Comparison of ENCODE assay signal across 22 cellular contexts in the genomic region with DNA sequence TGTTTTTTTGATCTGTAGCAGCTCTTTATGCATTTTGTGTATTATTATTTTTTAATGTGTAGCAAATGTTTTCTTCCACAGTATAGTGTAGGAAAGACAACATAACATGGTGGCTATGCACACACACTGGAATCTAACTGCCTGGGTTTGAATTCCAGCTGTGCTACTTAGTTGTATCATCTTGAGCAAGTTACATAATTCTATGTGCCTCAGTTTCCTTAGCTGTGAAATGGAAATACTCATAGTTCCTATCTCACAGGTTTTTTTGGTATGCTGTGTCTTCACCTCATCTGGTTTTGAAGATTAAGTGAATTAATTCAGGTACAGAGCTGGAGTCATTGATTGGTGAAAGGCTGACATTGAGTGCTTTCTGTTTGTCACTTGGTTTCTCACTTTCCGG.
"Had no signal": no experiment of that assay in that cellular context is flagged by ENCODE, and none has a peak within 500 bp of the region (broad histone marks: within the 10 kb centered on the region; RNA-seq: fewer than 3 reads in every experiment).

No MANE protein-coding gene starts in this region.

- H3K27me3 ChIP-seq: cardiac muscle cell, heart left ventricle, neutrophil, ovary, suprapubic skin, tibial nerve had no signal

- H3K27ac Mint-ChIP-seq: activated naive CD8-positive, alpha-beta T cell treated with anti-CD3 and anti-CD28 coated beads, Interleukin-2, amount 50 U/mL, for 24 hours; activated T-cell treated with anti-CD3 and anti-CD28 coated beads, Interleukin-2, amount 50 U/mL, for 24 hours; activated T-helper 2 cell treated with anti-CD3 and anti-CD28 coated beads, Interferon-gamma antibody, Interleukin-2, Interleukin-4, amounts not matched to agents 10 μg/mL and 5 μg/mL and 100 μg/mL, durations not matched to agents 14 hours and 24 hours and 36 hours; memory B cell; stimulated activated naive CD8-positive, alpha-beta T cell treated with anti-CD3 and anti-CD28 coated beads, Interleukin-15, amount 100 ng/mL, for 72 hours had no signal

- ATAC-seq: activated naive CD8-positive, alpha-beta T cell treated with anti-CD3 and anti-CD28 coated beads, Interleukin-2, amount 50 U/mL, for 24 hours; heart left ventricle; left colon; stimulated activated naive CD8-positive, alpha-beta T cell treated with anti-CD3 and anti-CD28 coated beads, Interleukin-15, amount 100 ng/mL, for 72 hours; T-cell had no signal

- H3K9me3 ChIP-seq: heart left ventricle, neutrophil, ovary, prostate gland, suprapubic skin, tibial nerve had no signal

- H3K27me3 Mint-ChIP-seq: activated T-cell treated with anti-CD3 and anti-CD28 coated beads, Interleukin-2, amount 50 U/mL, for 24 hours; memory B cell; stimulated activated naive CD8-positive, alpha-beta T cell treated with anti-CD3 and anti-CD28 coated beads, Interleukin-15, amount 100 ng/mL, for 72 hours; T-cell had no signal

- H3K4me3 ChIP-seq: cardiac muscle cell, prostate gland, suprapubic skin had no signal

- H3K4me1 ChIP-seq: prostate gland had no signal

- H3K9me3 Mint-ChIP-seq: activated naive CD8-positive, alpha-beta T cell treated with anti-CD3 and anti-CD28 coated beads, Interleukin-2, amount 50 U/mL, for 24 hours; activated T-cell treated with anti-CD3 and anti-CD28 coated beads, Interleukin-2, amount 50 U/mL, for 24 hours; activated T-helper 2 cell treated with anti-CD3 and anti-CD28 coated beads, Interferon-gamma antibody, Interleukin-2, Interleukin-4, amounts not matched to agents 10 μg/mL and 5 μg/mL and 100 μg/mL, durations not matched to agents 14 hours and 24 hours and 36 hours; memory B cell; stimulated activated naive CD8-positive, alpha-beta T cell treated with anti-CD3 and anti-CD28 coated beads, Interleukin-15, amount 100 ng/mL, for 72 hours; T-cell; T-helper 2 cell treated with Interferon-gamma antibody and Interleukin-4, amounts not matched to agents 5 μg/mL and 100 μg/mL, for 36 hours had no signal

- DNase-seq: activated CD4-positive, alpha-beta T cell treated with anti-CD3 and anti-CD28 coated beads, Interleukin-2, amount 50 U/mL, for 1 hour; activated CD4-positive, CD25-positive, alpha-beta regulatory T cell treated with anti-CD3 and anti-CD28 coated beads, Interleukin-2, amount 50 U/mL, for 72 hours; activated CD8-positive, alpha-beta memory T cell treated with anti-CD3 and anti-CD28 coated beads, Interleukin-2, amount 50 U/mL, for 4 hours; activated naive CD4-positive, alpha-beta T cell; activated naive CD8-positive, alpha-beta T cell treated with anti-CD3 and anti-CD28 coated beads, Interleukin-2, amount 50 U/mL, for 24 hours; activated T-cell treated with anti-CD3 and anti-CD28 coated beads, Interleukin-2, amount 50 U/mL, for 24 hours; cortex of kidney; heart left ventricle; left colon; ovary; stimulated activated CD4-positive, alpha-beta T cell treated with anti-CD3 and anti-CD28 coated beads, Interleukin-12 subunit alpha, Interleukin-12 subunit beta, amount 100 ng/mL, for 4 hours; stimulated activated naive CD8-positive, alpha-beta T cell treated with anti-CD3 and anti-CD28 coated beads, Interleukin-15, amount 100 ng/mL, for 72 hours; T-cell had no signal

- H3K4me3 Mint-ChIP-seq: activated naive CD8-positive, alpha-beta T cell treated with anti-CD3 and anti-CD28 coated beads, Interleukin-2, amount 50 U/mL, for 24 hours; activated T-cell treated with anti-CD3 and anti-CD28 coated beads, Interleukin-2, amount 50 U/mL, for 24 hours had no signal

- H3K36me3 ChIP-seq: ovary, prostate gland had no signal

- H3K27ac ChIP-seq: epithelial cell of prostate, neutrophil, suprapubic skin had no signal
